ENCODE assay signal across 21 cellular contexts in the genomic region with DNA sequence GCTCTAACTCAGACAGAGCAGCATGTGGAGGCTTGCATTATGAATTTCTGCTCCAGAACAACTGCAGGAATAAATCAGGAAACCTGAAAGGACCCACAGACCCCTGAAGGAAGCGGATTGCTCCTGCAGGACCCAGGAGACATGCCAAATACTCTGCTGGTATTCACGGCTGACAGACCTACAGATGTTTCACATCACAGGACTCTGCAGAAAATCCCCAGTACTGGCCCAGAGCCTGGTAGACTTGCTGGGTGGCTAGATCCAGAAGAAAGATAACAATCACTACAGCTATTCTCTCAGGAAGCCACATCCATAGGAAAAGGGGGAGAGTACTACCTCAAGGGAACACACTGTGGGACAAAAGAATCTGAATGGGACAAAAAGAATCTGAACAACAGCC.
"Had no signal": no experiment of that assay in that cellular context is flagged by ENCODE, and none has a peak within 500 bp of the region (broad histone marks: within the 10 kb centered on the region; RNA-seq: fewer than 3 reads in every experiment).

No MANE protein-coding gene starts in this region.

- DNase-seq: Kasumi-1, MM.1S, NCI-H1092 treated with DMSO at 0.1 percent for 48 hours, NCI-H1436, NCI-H187, NCI-H2029, NCI-H2081 treated with DMSO at 0.1 percent for 48 hours, NCI-H2227 treated with DMSO at 0.1 percent for 48 hours, NCI-H446, NCI-H510A, NCI-H524 treated with DMSO at 0.1 percent for 48 hours, NCI-H69, NCI-H774, SHP77 treated with DMSO at 0.1 percent for 48 hours, SJCRH30, T-helper 1 cell had no signal

- ATAC-seq: K562, SK-N-SH treated with all-trans-retinoic acid at 6 μM for 48 hours had no signal

- H3K4me3 ChIP-seq: K562, SJCRH30 had no signal

- H3K4me1 ChIP-seq: SJCRH30 had no signal

- H3K9me3 ChIP-seq: SJCRH30 had no signal

- H3K27ac ChIP-seq: HL-60, KMS-11, RWPE1, SJCRH30 had no signal

- H3K36me3 ChIP-seq: SJCRH30 had no signal
